In the genomic region with DNA sequence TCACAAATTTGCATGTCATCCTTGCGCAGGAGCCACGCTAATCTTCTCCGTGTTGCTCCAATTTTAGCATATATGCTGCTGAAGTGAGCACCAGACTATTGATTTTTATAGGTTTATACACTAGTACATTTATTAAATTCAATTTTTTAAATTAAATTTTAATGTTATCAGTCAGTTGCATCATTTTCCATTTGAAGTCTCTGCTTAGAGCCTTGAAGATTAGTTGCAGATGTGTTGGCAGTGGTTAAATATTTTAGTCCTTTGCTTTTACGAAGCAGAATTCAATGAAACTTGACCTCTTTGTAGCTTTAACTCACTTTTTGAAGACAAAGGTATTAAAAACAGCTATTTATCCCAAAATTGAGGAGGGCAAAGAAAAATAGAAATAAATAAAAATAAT, we compare ENCODE assay signal across 20 cellular contexts. TPM values are rescaled to one million over a fixed set of nuclear protein-coding genes. Genes with fewer than 3 reads are reported as not detected.
DNase-seq lines count a peak whose midpoint lies in the region; ATAC-seq, FAIRE-seq and TF ChIP-seq lines count a peak whose summit lies in the region.
"Had no signal": no experiment of that assay in that cellular context is flagged by ENCODE, and none has a peak within 500 bp of the region (broad histone marks: within the 10 kb centered on the region; RNA-seq: fewer than 3 reads in every experiment).

No MANE protein-coding gene starts in this region.

- H2AFZ ChIP-seq in K562 (ENCODE audit: low read depth, low read length) = no peak overlapping the region

- in situ Hi-C loops in K562 (cut with MboI) = no loop called here

- TF ChIP-seq EP300 in K562 (IDR thresholded peaks at IDR 0.05; ENCODE audit: low read length) = no peak

- 91% methylated on average over 4 of the region's 4 CpGs for WGBS in K562 (ENCODE audit: insufficient coverage, low coverage, missing lambda C conversion rate)

- FAIRE-seq in K562 (lab: Jason Lieb, UNC) = no peak
- FAIRE-seq: GM12878, RCC 7860 had no signal

- TF ChIP-seq CTCF in K562 (IDR thresholded peaks at IDR 0.05 in 2 of 3, conservative IDR thresholded peaks at IDR 0.05 in 1 of 3; ENCODE audit: insufficient read depth in 2 of 3, low read depth in 1 of 3, low read length in 3 of 3) (no peak), fibroblast of the aortic adventitia (IDR thresholded peaks at IDR 0.05; ENCODE audit: insufficient read depth, low read length) (no peak), GM10266 (IDR thresholded peaks at IDR 0.05; ENCODE audit: control insufficient read depth, insufficient read depth, low read depth, missing control alignments) (no peak)

- ATAC-seq in K562 = no peak
- ATAC-seq in stimulated activated naive CD8-positive, alpha-beta T cell treated with anti-CD3 and anti-CD28 coated beads, Interleukin-15, Interleukin-2, amounts not matched to agents 100 U/mL and 50 U/mL, for 24 hours = no peak
- ATAC-seq: GM12878, Right ventricle myocardium inferior had no signal

- no peak overlapping the region for H3K4me2 ChIP-seq in K562 (ENCODE audit: insufficient read depth, low read length)
- H3K4me2 ChIP-seq: BLaER1 had no signal

- H3K4me3 ChIP-seq in K562 (no peak overlapping the region), fibroblast of the aortic adventitia (ENCODE audit: low read depth, low read length) (no peak overlapping the region)
- H3K4me3 ChIP-seq: BLaER1, GM12878 had no signal

- no peak overlapping the region for H3K27ac ChIP-seq in K562 (ENCODE audit: extremely low read depth, low read depth, low read length)
- H3K27ac ChIP-seq: BLaER1 had no signal

- no peak for TF ChIP-seq POLR2A in K562 (conservative IDR thresholded peaks at IDR 0.05)

- no peaks in the 10 kb centered on the region for H4K20me1 ChIP-seq in K562 (replicated peaks; ENCODE audit: control insufficient read depth, insufficient read depth, low read length)
- H4K20me1 ChIP-seq: BLaER1 had no signal

- DNase-seq in GM03348 (ENCODE audit: low spot score) = peak; percentile 47
- DNase-seq in K562 (ENCODE audit: extremely low read depth in 1 of 4, low spot score in 3 of 4) = no peak
- DNase-seq in fibroblast of the aortic adventitia (ENCODE audit: low read depth) = peak; percentile 84
- no peak for DNase-seq in GM10266 (ENCODE audit: extremely low spot score)
- DNase-seq in stimulated activated naive CD8-positive, alpha-beta T cell treated with anti-CD3 and anti-CD28 coated beads, Interleukin-15, Interleukin-2, amounts not matched to agents 100 U/mL and 50 U/mL, for 24 hours = no peak
- DNase-seq in activated T-cell treated with anti-CD3 and anti-CD28 coated beads, Interleukin-2, amount 50 U/mL, for 1 hour = no peak
- no peak for DNase-seq in NCI-H2029 treated with DMSO at 0.1 percent for 48 hours (lab: John Stamatoyannopoulos, UW)
- DNase-seq: CD4-positive, alpha-beta memory T cell; DMS153; GDM1; KBM-7; NCI-H1105; NCI-H1694; NCI-H510A; NCI-H748 treated with DMSO at 0.1 percent for 48 hours; NK-92 treated with Interleukin-12 subunit alpha and Interleukin-12 subunit beta, amount 100 ng/mL, for 24 hours had no signal

- intact Hi-C loops in K562 (cut with micrococcal nuclease) = no loop called here

- no peaks in the 10 kb centered on the region for H3K4me1 ChIP-seq in K562 (replicated peaks in 1 of 2; ENCODE audit: control insufficient read depth in 2 of 2, insufficient read depth in 2 of 2, low read length in 2 of 2)
- H3K4me1 ChIP-seq: BLaER1 had no signal

- H3K27me3 ChIP-seq in K562 (ENCODE audit: control insufficient read depth in 2 of 2, insufficient read depth in 2 of 2, low read length in 2 of 2) = no peaks in the 10 kb centered on the region
- H3K27me3 ChIP-seq: BLaER1 had no signal

- no peaks in the 10 kb centered on the region for H3K9me3 ChIP-seq in K562 (replicated peaks; ENCODE audit: control insufficient read depth, insufficient read depth, low read depth, low read length)
- H3K9me3 ChIP-seq: BLaER1 had no signal

- POLR2A ChIA-PET in K562 (lab: Yijun Ruan, JAX) = no interaction called here

- H3K9me1 ChIP-seq in K562 (ENCODE audit: control insufficient read depth, insufficient read depth, low read length) = no peaks in the 10 kb centered on the region

- peaks cover 49% of the 10 kb centered on the region; the same call in 2 of the 3 replicates for H3K36me3 ChIP-seq in K562 (ENCODE audit: control insufficient read depth, insufficient read depth, low read length)

- CTCF ChIA-PET in K562 (lab: Yijun Ruan, JAX; ENCODE audit: low intra/inter-chr PET ratio) = no interaction called here

- no peak for TF ChIP-seq RAD21 in K562 (CRISPR knock-in tag; conservative IDR thresholded peaks at IDR 0.05 in 1 of 2, IDR thresholded peaks at IDR 0.05 in 1 of 2)

- no peaks in the 10 kb centered on the region for H3K79me2 ChIP-seq in K562 (ENCODE audit: control insufficient read depth, insufficient read depth, low read length)

- no peak overlapping the region for H3K9ac ChIP-seq in K562 (ENCODE audit: insufficient read depth in 1 of 2, low read depth in 2 of 2, low read length in 2 of 2)
- H3K9ac ChIP-seq: BLaER1 had no signal

- BruUV-seq in K562 (replicated peaks; lab: Mats Ljungman, UMichigan) = no TSS peak

TF ChIP-seq in K562, 482 proteins besides CTCF, POLR2A, EP300 and RAD21:
- no peak for TF ChIP-seq ZEB2 (IDR thresholded peaks at IDR 0.05)
- TF ChIP-seq, protein P1, sequence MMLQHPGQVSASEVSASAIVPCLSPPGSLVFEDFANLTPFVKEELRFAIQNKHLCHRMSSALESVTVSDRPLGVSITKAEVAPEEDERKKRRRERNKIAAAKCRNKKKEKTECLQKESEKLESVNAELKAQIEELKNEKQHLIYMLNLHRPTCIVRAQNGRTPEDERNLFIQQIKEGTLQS (IDR thresholded peaks at IDR 0.05) = 0 out of 2 replicates have a peak, but pooled peaks have one; percentile 10
- TF ChIP-seq, protein P1 (CRISPR knock-in tag; conservative IDR thresholded peaks at IDR 0.05) = no peak

RNA-seq across cellular contexts. Expression of gene TRAPPC11, which starts 16.5 kb away (rescaled TPM):
- total RNA-seq in K562 (2011; cell fraction: chromatin; rRNA removed; ENCODE audit: low replicate concordance) = 57.2 and 107 TPM in 2 replicates
- 14.2 and 17.8 TPM in 2 replicates for total RNA-seq in K562 (2011; cell fraction: nucleolus; rRNA removed)
- total RNA-seq in K562 (2011; cell fraction: nucleoplasm; rRNA removed) = 38.7 and 42.7 TPM in 2 replicates
- total RNA-seq in K562 (2014; rRNA removed) = 24.7 and 31.8 TPM in 2 replicates
- total RNA-seq in K562 (2014; rRNA removed; fragmentation: Illumina TruSeq; extraction: Trizol) = 31.8 and 34.9 TPM in 2 replicates
- 26.9 and 30.6 TPM in 2 replicates for total RNA-seq in K562 (2015; rRNA removed; fragmentation: Illumina TruSeq; extraction: Trizol)
- total RNA-seq in K562 (2021) = 26.5 and 28.7 TPM in 2 replicates
- 48.2 and 49.0 TPM in 2 replicates for polyA plus RNA-seq in K562 (2011; rRNA removed)
- 13.4 and 25.4 TPM in 2 replicates for polyA plus RNA-seq in K562 (2011; cell fraction: cytosol; rRNA removed)
- 27.4 and 42.9 TPM in 2 replicates for polyA plus RNA-seq in K562 (2011; cell fraction: nucleus; rRNA removed)
- polyA plus RNA-seq in K562 (2012) = 15.8 and 22.6 TPM in 2 replicates
- 32.6 and 46.3 TPM in 2 replicates for polyA plus RNA-seq in K562 (2014; fragmentation: Illumina TruSeq; extraction: Trizol)
- 10 to 100 TPM; 11.6 to 12.0 TPM for polyA plus RNA-seq in K562 (2014; fragmentation: Nextera tagmentation; extraction: Ambion mirVana)
- polyA plus RNA-seq in K562 (2014; rRNA removed) = 23.6 and 24.3 TPM in 2 replicates
- 76.8 and 101 TPM in 2 replicates for polyA minus RNA-seq in K562 (2011; rRNA and poly(A)+ RNA removed)
- 24.9 and 25.6 TPM in 2 replicates for polyA minus RNA-seq in K562 (2011; cell fraction: cytosol; rRNA and poly(A)+ RNA removed)
- 20.9 and 43.7 TPM in 2 replicates for polyA minus RNA-seq in K562 (2011; cell fraction: nucleus; rRNA and poly(A)+ RNA removed)
- total RNA-seq in fibroblast of the aortic adventitia (ENCODE audit: low replicate concordance) = 51.5 and 319 TPM in 2 replicates

RNA-seq across cellular contexts. Expression of gene RWDD4, which starts 16.6 kb away (rescaled TPM):
- 5.8 and 14.6 TPM in 2 replicates for total RNA-seq in K562 (2011; cell fraction: chromatin; rRNA removed; ENCODE audit: low replicate concordance)
- total RNA-seq in K562 (2011; cell fraction: nucleolus; rRNA removed) = 7.0 and 7.3 TPM in 2 replicates
- total RNA-seq in K562 (2011; cell fraction: nucleoplasm; rRNA removed) = 9.4 and 11.3 TPM in 2 replicates
- total RNA-seq in K562 (2014; rRNA removed) = 23.3 and 31.4 TPM in 2 replicates
- 28.2 and 30.4 TPM in 2 replicates for total RNA-seq in K562 (2014; rRNA removed; fragmentation: Illumina TruSeq; extraction: Trizol)
- total RNA-seq in K562 (2015; rRNA removed; fragmentation: Illumina TruSeq; extraction: Trizol) = 27.0 and 32.5 TPM in 2 replicates
- 24.2 and 26.0 TPM in 2 replicates for total RNA-seq in K562 (2021)
- 19.3 and 23.0 TPM in 2 replicates for polyA plus RNA-seq in K562 (2011; rRNA removed)
- 5.3 and 6.2 TPM in 2 replicates for polyA plus RNA-seq in K562 (2011; cell fraction: cytosol; rRNA removed)
- polyA plus RNA-seq in K562 (2011; cell fraction: nucleus; rRNA removed) = 6.1 and 6.2 TPM in 2 replicates
- polyA plus RNA-seq in K562 (2012) = 15.1 and 17.8 TPM in 2 replicates
- polyA plus RNA-seq in K562 (2014; fragmentation: Illumina TruSeq; extraction: Trizol) = 23.8 and 29.4 TPM in 2 replicates
- polyA plus RNA-seq in K562 (2014; fragmentation: Nextera tagmentation; extraction: Ambion mirVana) = 10 to 100 TPM in 1 of 2 experiments, 1 to 10 TPM in 1; 8.4 to 11.7 TPM
- polyA plus RNA-seq in K562 (2014; rRNA removed) = 24.2 and 27.8 TPM in 2 replicates
- polyA minus RNA-seq in K562 (2011; rRNA and poly(A)+ RNA removed) = 9.3 and 10.0 TPM in 2 replicates
- polyA minus RNA-seq in K562 (2011; cell fraction: cytosol; rRNA and poly(A)+ RNA removed) = 5.5 and 7.9 TPM in 2 replicates
- 7.4 and 8.2 TPM in 2 replicates for polyA minus RNA-seq in K562 (2011; cell fraction: nucleus; rRNA and poly(A)+ RNA removed)
- total RNA-seq in fibroblast of the aortic adventitia (ENCODE audit: low replicate concordance) = 10.0 and 43.7 TPM in 2 replicates

Comparison
In these comparisons a context has a peak if more than half of its experiments do, and no peak if none do; other contexts are left out.
1. DNase-seq: peak in GM03348 (single experiment) and fibroblast of the aortic adventitia (single experiment); none in K562 (0 of 4), GM10266 (single experiment), stimulated activated naive CD8-positive, alpha-beta T cell treated with anti-CD3 and anti-CD28 coated beads, Interleukin-15, Interleukin-2, amounts not matched to agents 100 U/mL and 50 U/mL, for 24 hours (single experiment), activated T-cell treated with anti-CD3 and anti-CD28 coated beads, Interleukin-2, amount 50 U/mL, for 1 hour (single experiment) and NCI-H2029 treated with DMSO at 0.1 percent for 48 hours (single experiment).